In the genomic region with DNA sequence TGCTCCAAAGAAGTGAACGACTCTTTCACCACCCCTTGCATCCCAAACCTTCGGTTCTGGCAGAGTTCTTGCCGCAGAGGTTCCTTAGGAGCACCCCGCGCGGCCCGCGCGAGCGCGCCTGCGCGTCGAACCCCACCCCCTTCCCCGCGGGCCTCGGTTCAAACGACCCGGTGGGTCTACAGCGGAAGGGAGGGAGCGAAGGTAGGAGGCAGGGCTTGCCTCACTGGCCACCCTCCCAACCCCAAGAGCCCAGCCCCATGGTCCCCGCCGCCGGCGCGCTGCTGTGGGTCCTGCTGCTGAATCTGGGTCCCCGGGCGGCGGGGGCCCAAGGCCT, we compare ENCODE assay signal across 8 cellular contexts. TPM values are rescaled to one million over a fixed set of nuclear protein-coding genes. Genes with fewer than 3 reads are reported as not detected.
DNase-seq lines count a peak whose midpoint lies in the region; ATAC-seq and TF ChIP-seq lines count a peak whose summit lies in the region.

C1orf56 (plus strand) TSS at position 161 of the 334 bp plus-strand sequence; CDS start at position 258, 97 bp downstream.

- H3K4me1 ChIP-seq in CD4-positive, CD25-positive, alpha-beta regulatory T cell (ENCODE audit: control insufficient read depth, insufficient read depth, low read length, poor library complexity, severe bottlenecking): peaks cover 50% of the 10 kb centered on the region
- H3K4me1 ChIP-seq in Karpas-422 (ENCODE audit: low read length) (peaks cover 14% of the 10 kb centered on the region), heart right ventricle (peaks cover 0 to 38% (median 28%) of the 10 kb centered on the region in 9 donors), parathyroid adenoma (peaks cover 4% of the 10 kb centered on the region)

- peak; percentile 50 to 77 (median 60) for DNase-seq in CD4-positive, CD25-positive, alpha-beta regulatory T cell
- DNase-seq in Karpas-422: peak; percentile 90
- peak; percentile 83 for DNase-seq in SK-N-DZ (ENCODE audit: low spot score)
- DNase-seq in heart right ventricle: peak; percentile 59 to 76

- H3K27ac Mint-ChIP-seq in CD4-positive, CD25-positive, alpha-beta regulatory T cell: peak within 1 kb of the TSS; percentile 91 to 93 (median 91)

- ATAC-seq in CD4-positive, CD25-positive, alpha-beta regulatory T cell (ENCODE audit: low read depth in 2 of 2): peak; percentile 63 to 66
- peak; percentile 53 for ATAC-seq in GM19397 (IDR thresholded peaks at IDR 0.05; ENCODE audit: unreplicated experiment)
- ATAC-seq in heart right ventricle: peak; percentile 82 to 88 (median 86)
- no peak for ATAC-seq in HG03521 (IDR thresholded peaks at IDR 0.05; ENCODE audit: unreplicated experiment)

- H3K36me3 ChIP-seq in CD4-positive, CD25-positive, alpha-beta regulatory T cell (ENCODE audit: control insufficient read depth, insufficient read depth, low read length): peaks cover 14% of the 10 kb centered on the region
- peaks cover 12% of the 10 kb centered on the region for H3K36me3 ChIP-seq in Karpas-422 (ENCODE audit: insufficient read depth, low read length)
- H3K36me3 ChIP-seq in heart right ventricle: peaks cover 0 to 48% (median 13%) of the 10 kb centered on the region in 9 donors
- H3K36me3 ChIP-seq in parathyroid adenoma (ENCODE audit: control insufficient read depth, insufficient read depth, low read length): no peaks in the 10 kb centered on the region

- H3K4me2 ChIP-seq in Karpas-422 (ENCODE audit: low read depth, low read length, poor library complexity, severe bottlenecking) (peak within 1 kb of the TSS; percentile 95), parathyroid adenoma (ENCODE audit: low read length) (peak within 1 kb of the TSS; percentile 96)

- peaks cover 10% of the 10 kb centered on the region for H3K36me3 Mint-ChIP-seq in CD4-positive, CD25-positive, alpha-beta regulatory T cell

- H3K9ac ChIP-seq in Karpas-422 (ENCODE audit: low read length) (peak within 1 kb of the TSS; percentile 93), parathyroid adenoma (peak within 1 kb of the TSS; percentile 49)

- H3K27me3 ChIP-seq in CD4-positive, CD25-positive, alpha-beta regulatory T cell (ENCODE audit: control insufficient read depth, insufficient read depth, low read length): no peaks in the 10 kb centered on the region
- H3K27me3 ChIP-seq in Karpas-422 (ENCODE audit: low read length) (no peaks in the 10 kb centered on the region), heart right ventricle (no peaks in the 10 kb centered on the region), parathyroid adenoma (ENCODE audit: control insufficient read depth, insufficient read depth, low read length) (no peaks in the 10 kb centered on the region)

- H3K27me3 Mint-ChIP-seq in CD4-positive, CD25-positive, alpha-beta regulatory T cell: no peaks in the 10 kb centered on the region

- H3K4me3 ChIP-seq in CD4-positive, CD25-positive, alpha-beta regulatory T cell (ENCODE audit: low read depth, low read length): peak within 1 kb of the TSS; percentile 89
- H3K4me3 ChIP-seq in Karpas-422 (ENCODE audit: low read length) (peak within 1 kb of the TSS; percentile 88), heart right ventricle (peak within 1 kb of the TSS; percentile 44 to 98 (median 76)), parathyroid adenoma (ENCODE audit: low read depth, low read length) (peak within 1 kb of the TSS; percentile 82)

- H3K9me3 ChIP-seq in CD4-positive, CD25-positive, alpha-beta regulatory T cell (ENCODE audit: control insufficient read depth in 2 of 2, low read length in 2 of 2): no peaks in the 10 kb centered on the region
- H3K9me3 ChIP-seq in Karpas-422 (ENCODE audit: low read length) (no peaks in the 10 kb centered on the region), heart right ventricle (no peaks in the 10 kb centered on the region), parathyroid adenoma (ENCODE audit: control insufficient read depth, low read length) (no peaks in the 10 kb centered on the region)

- H3K27ac ChIP-seq in CD4-positive, CD25-positive, alpha-beta regulatory T cell (ENCODE audit: insufficient read depth, low read length, poor library complexity, severe bottlenecking): peak within 1 kb of the TSS; percentile 84
- peak within 1 kb of the TSS; percentile 74 for H3K27ac ChIP-seq in Karpas-422 (ENCODE audit: low read length)
- peak within 1 kb of the TSS; percentile 88 for H3K27ac ChIP-seq in angular gyrus (ENCODE audit: low read depth, low read length)
- peak within 1 kb of the TSS; percentile 71 to 95 (median 90) for H3K27ac ChIP-seq in heart right ventricle
- peak within 1 kb of the TSS; percentile 89 for H3K27ac ChIP-seq in parathyroid adenoma

- H3K4me3 Mint-ChIP-seq in CD4-positive, CD25-positive, alpha-beta regulatory T cell: peak within 1 kb of the TSS; percentile 89 to 97 (median 93)

- WGBS in heart right ventricle, 2 donors: 1% methylated on average over 26 to 29 of the region's 29 CpGs

- H3K79me2 ChIP-seq in Karpas-422 (ENCODE audit: low read length) (peaks cover 5% of the 10 kb centered on the region; the same call in 1 of the 2 replicates), parathyroid adenoma (no peaks in the 10 kb centered on the region)

- no peaks in the 10 kb centered on the region for H3K9me2 ChIP-seq in Karpas-422 (replicated peaks; ENCODE audit: insufficient read depth, low read length)

- peaks cover 0 to 2% (median 0%) of the 10 kb centered on the region in 7 donors for H3K9me3 Mint-ChIP-seq in CD4-positive, CD25-positive, alpha-beta regulatory T cell

- H4K20me1 ChIP-seq in Karpas-422 (ENCODE audit: insufficient read depth, low read depth, low read length): no peaks in the 10 kb centered on the region

- TF ChIP-seq CTCF in heart right ventricle (IDR thresholded peaks at IDR 0.05) (no peak), parathyroid adenoma (IDR thresholded peaks at IDR 0.05) (no peak)

- peaks cover 28 to 82% (median 52%) of the 10 kb centered on the region in 4 donors for H3K4me1 Mint-ChIP-seq in CD4-positive, CD25-positive, alpha-beta regulatory T cell

- intact Hi-C loops in heart right ventricle (cut with DNase I): loop anchor here in 1 of 10 donors (1.0 kb wide), 1 partner anchor 24 kb away; no protein-coding TSS in a partner anchor

- H2AFZ ChIP-seq in Karpas-422 (ENCODE audit: low read length): peak within 1 kb of the TSS; percentile 69
- peak within 1 kb of the TSS; percentile 91 for H2AFZ ChIP-seq in parathyroid adenoma

RNA-seq across cellular contexts. Expression of gene C1orf56, which starts in this region (rescaled TPM):
- 0.67 TPM for total RNA-seq in CD4-positive, CD25-positive, alpha-beta regulatory T cell
- 1 to 10 TPM; 3.5 to 4.8 (median 4.1) TPM for polyA plus RNA-seq in CD4-positive, CD25-positive, alpha-beta regulatory T cell
- 2.5 and 4.6 TPM in 2 replicates for total RNA-seq in Karpas-422 (2014; rRNA removed; shearing (Covaris generic); ENCODE audit: low replicate concordance)
- polyA plus RNA-seq in SK-N-DZ (2014; cell fraction: cytosol; rRNA removed): 4.8 TPM in 2 replicates
- polyA plus RNA-seq in SK-N-DZ (2014; cell fraction: nucleus; rRNA removed): 1.7 and 4.7 TPM in 2 replicates
- total RNA-seq in heart right ventricle: 10 to 100 TPM in 3 of 10 donors, 1 to 10 TPM in 7; 5.4 to 12.6 (median 8.0) TPM
- 1 to 10 TPM; 5.2 to 5.8 TPM for polyA plus RNA-seq in heart right ventricle
